Comparison of ENCODE assay signal across 15 cellular contexts in the genomic region with DNA sequence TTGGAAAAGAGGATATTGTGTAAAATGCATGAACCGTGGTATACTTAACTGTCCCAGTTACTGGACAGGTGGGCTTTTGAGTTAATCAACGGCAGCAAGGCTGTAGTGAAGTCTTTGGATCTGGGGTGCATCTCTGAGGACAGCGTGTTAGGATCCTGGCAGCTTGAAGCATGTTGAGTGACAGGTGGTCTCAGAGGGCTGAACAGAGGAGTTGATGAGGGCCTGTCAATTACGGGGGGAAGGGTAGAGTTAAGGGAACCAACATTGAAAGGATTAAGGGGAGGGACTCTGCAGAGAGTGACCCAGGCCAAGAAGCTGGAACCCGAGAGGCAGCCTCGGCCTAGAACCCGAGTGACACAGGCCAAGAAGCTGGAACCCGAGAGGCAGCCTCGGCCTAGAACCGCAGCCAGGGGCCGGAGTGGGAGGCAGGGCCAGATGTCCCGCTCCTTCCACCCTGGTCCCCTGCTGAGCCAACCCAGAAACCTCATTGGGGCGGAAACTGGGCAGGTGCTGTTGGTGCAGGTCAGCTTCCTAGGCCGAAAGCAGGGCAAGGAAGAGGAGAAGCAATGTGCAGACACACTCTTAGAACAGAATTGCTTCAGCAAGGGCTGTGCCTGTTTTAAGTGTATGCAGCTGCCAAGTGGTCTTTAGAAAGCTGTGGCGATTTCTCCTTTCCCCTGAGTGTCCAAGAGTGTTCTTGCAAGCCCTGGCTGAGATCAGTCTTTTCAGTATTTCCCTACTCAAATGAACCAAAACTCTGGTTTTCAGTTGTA.
DNase-seq lines count a peak whose midpoint lies in the region; ATAC-seq and TF ChIP-seq lines count a peak whose summit lies in the region.
"Had no signal": no experiment of that assay in that cellular context is flagged by ENCODE, and none has a peak within 500 bp of the region (broad histone marks: within the 10 kb centered on the region; RNA-seq: fewer than 3 reads in every experiment).

No MANE protein-coding gene starts in this region.

- H2BK5ac ChIP-seq in neuronal stem cell (ENCODE audit: low read length) = no peak overlapping the region

- intact Hi-C loops in CD14-positive monocyte (cut with micrococcal nuclease) = loop anchor here (5.0 kb wide), 2 partner anchors 49 to 174 kb away; no protein-coding TSS in a partner anchor

- H2BK120ac ChIP-seq in neuronal stem cell (ENCODE audit: low read depth, low read length) = no peak overlapping the region

- no peaks in the 10 kb centered on the region for H3K27me3 ChIP-seq in neuronal stem cell (ENCODE audit: control insufficient read depth in 3 of 3, insufficient read depth in 3 of 3, low read depth in 1 of 3, low read length in 3 of 3)
- H3K27me3 ChIP-seq in endodermal cell (ENCODE audit: control insufficient read depth, insufficient read depth, low read length, poor library complexity, severe bottlenecking) = no peaks in the 10 kb centered on the region

- no peak overlapping the region for H4K8ac ChIP-seq in neuronal stem cell (ENCODE audit: low read depth, low read length)

- H3K27ac ChIP-seq in neuronal stem cell (replicated peaks; ENCODE audit: low read length) (no peak overlapping the region), endodermal cell (ENCODE audit: low read depth, low read length) (no peak overlapping the region)

- WGBS in neuronal stem cell (ENCODE audit: extremely low coverage in 2 of 2, insufficient read length in 2 of 2, insufficient replicate concordance in 1 of 2), 2 donors = no CpG with 5 or more reads among the region's 15 CpGs
- WGBS in endodermal cell (ENCODE audit: insufficient coverage in 1 of 2, insufficient read length in 1 of 2), 2 experiments = 93 to 96% methylated on average over 11 to 15 of the region's 15 CpGs

- H3K9me3 Mint-ChIP-seq in CD14-positive monocyte (peaks cover 0 to 9% (median 0%) of the 10 kb centered on the region in 7 donors), endodermal cell (peaks cover 2% of the 10 kb centered on the region)
- no peaks in the 10 kb centered on the region for H3K9me3 Mint-ChIP-seq in central memory CD8-positive, alpha-beta T cell
- H3K9me3 Mint-ChIP-seq in activated T-cell treated with anti-CD3 and anti-CD28 coated beads, Interleukin-2, amount 50 U/mL, for 72 hours = no peaks in the 10 kb centered on the region

- H3K4me3 Mint-ChIP-seq in CD14-positive monocyte (no peak overlapping the region), endodermal cell (no peak overlapping the region)
- H3K4me3 Mint-ChIP-seq in central memory CD8-positive, alpha-beta T cell = no peak overlapping the region
- no peak overlapping the region for H3K4me3 Mint-ChIP-seq in activated T-cell treated with anti-CD3 and anti-CD28 coated beads, Interleukin-2, amount 50 U/mL, for 72 hours

- peaks cover 47% of the 10 kb centered on the region for H3K4me1 Mint-ChIP-seq in CD14-positive monocyte
- peaks cover 13% of the 10 kb centered on the region for H3K4me1 Mint-ChIP-seq in central memory CD8-positive, alpha-beta T cell
- H3K4me1 Mint-ChIP-seq in activated T-cell treated with anti-CD3 and anti-CD28 coated beads, Interleukin-2, amount 50 U/mL, for 72 hours (ENCODE audit: low read depth) = peaks cover 22% of the 10 kb centered on the region
- H3K4me1 Mint-ChIP-seq in endodermal cell = peaks cover 20% of the 10 kb centered on the region

- no peak overlapping the region for H3K23ac ChIP-seq in neuronal stem cell (ENCODE audit: low read depth, low read length, poor library complexity)

- TF ChIP-seq CTCF in CD14-positive monocyte (IDR thresholded peaks at IDR 0.05) (no peak), endodermal cell (conservative IDR thresholded peaks at IDR 0.05) (no peak)

- no peak overlapping the region for H3K14ac ChIP-seq in neuronal stem cell (ENCODE audit: low read length)

- H4K91ac ChIP-seq in neuronal stem cell (ENCODE audit: low read depth, low read length, poor library complexity) = peak overlapping the region; percentile 6

- peak overlapping the region in 5 of 7 donors; percentile 14 to 68 (median 40) for H3K27ac Mint-ChIP-seq in CD14-positive monocyte
- peak overlapping the region; percentile 42 for H3K27ac Mint-ChIP-seq in central memory CD8-positive, alpha-beta T cell (ENCODE audit: low read depth)
- H3K27ac Mint-ChIP-seq in activated T-cell treated with anti-CD3 and anti-CD28 coated beads, Interleukin-2, amount 50 U/mL, for 72 hours = no peak overlapping the region
- H3K27ac Mint-ChIP-seq in endodermal cell = no peak overlapping the region

- H3K4me1 ChIP-seq in neuronal stem cell (ENCODE audit: control insufficient read depth in 2 of 2, insufficient read depth in 1 of 2, low read depth in 1 of 2, low read length in 2 of 2) (peaks cover 0 to 9% of the 10 kb centered on the region in 2 donors), endodermal cell (ENCODE audit: control insufficient read depth, insufficient read depth, low read length) (no peaks in the 10 kb centered on the region)

- no peak overlapping the region for H3K18ac ChIP-seq in neuronal stem cell (ENCODE audit: low read length)

- H2AK5ac ChIP-seq in neuronal stem cell (ENCODE audit: low read depth, low read length) = no peak overlapping the region

- H3K36me3 Mint-ChIP-seq in CD14-positive monocyte (peaks cover 0 to 5% of the 10 kb centered on the region in 2 donors), endodermal cell (ENCODE audit: low read depth) (peaks cover 12% of the 10 kb centered on the region)
- peaks cover 2% of the 10 kb centered on the region for H3K36me3 Mint-ChIP-seq in central memory CD8-positive, alpha-beta T cell (ENCODE audit: insufficient read depth)
- peaks cover 4 to 6% of the 10 kb centered on the region in 2 donors for H3K36me3 Mint-ChIP-seq in activated T-cell treated with anti-CD3 and anti-CD28 coated beads, Interleukin-2, amount 50 U/mL, for 72 hours (ENCODE audit: insufficient read depth in 2 of 2)

- no peak overlapping the region for H2BK12ac ChIP-seq in neuronal stem cell (ENCODE audit: low read length)

- DNase-seq in CD14-positive monocyte (ENCODE audit: low spot score) (no peak), neuronal stem cell (ENCODE audit: low spot score) (no peak), NCI-H2196 (lab: John Stamatoyannopoulos, UW; ENCODE audit: unreplicated experiment) (no peak), endodermal cell (no peak)
- no peak for DNase-seq in central memory CD8-positive, alpha-beta T cell (ENCODE audit: low spot score in 2 of 2)
- no peak for DNase-seq in activated T-cell treated with anti-CD3 and anti-CD28 coated beads, Interleukin-2, amount 50 U/mL, for 72 hours
- DNase-seq in activated naive CD4-positive, alpha-beta T cell treated with Interleukin-2 at 50 U/mL for 16 hours = no peak
- DNase-seq: activated CD4-positive, alpha-beta T cell treated with anti-CD3 and anti-CD28 coated beads for 48 hours; activated gamma-delta T cell; GDM1; mucosa of descending colon; NCI-H774; nucleus accumbens; stimulated activated naive CD8-positive, alpha-beta T cell treated with anti-CD3 and anti-CD28 coated beads, Interleukin-15, Interleukin-2, amounts not matched to agents 100 U/mL and 50 U/mL, for 24 hours had no signal

- peaks cover 0 to 7% (median 5%) of the 10 kb centered on the region in 3 donors for H3K27me3 Mint-ChIP-seq in CD14-positive monocyte (ENCODE audit: low read depth in 3 of 3)
- H3K27me3 Mint-ChIP-seq in central memory CD8-positive, alpha-beta T cell = no peaks in the 10 kb centered on the region
- H3K27me3 Mint-ChIP-seq in activated T-cell treated with anti-CD3 and anti-CD28 coated beads, Interleukin-2, amount 50 U/mL, for 72 hours (ENCODE audit: low read depth) = peaks cover 22% of the 10 kb centered on the region
- H3K27me3 Mint-ChIP-seq in endodermal cell (ENCODE audit: insufficient read depth) = peaks cover 7% of the 10 kb centered on the region

- no peak overlapping the region for H2BK15ac ChIP-seq in neuronal stem cell (ENCODE audit: low read length)

- H2AFZ ChIP-seq in neuronal stem cell (ENCODE audit: low read length) = no peak overlapping the region

- no peaks in the 10 kb centered on the region for H3K36me3 ChIP-seq in neuronal stem cell (replicated peaks in 1 of 2; ENCODE audit: control insufficient read depth in 2 of 2, insufficient read depth in 2 of 2, low read length in 2 of 2)
- peaks cover 10% of the 10 kb centered on the region for H3K36me3 ChIP-seq in endodermal cell (ENCODE audit: control insufficient read depth, insufficient read depth, low read length)

- no peaks in the 10 kb centered on the region for H3K79me1 ChIP-seq in neuronal stem cell (ENCODE audit: low read depth, low read length)

- H3K9ac ChIP-seq in neuronal stem cell (ENCODE audit: low read depth, low read length, poor library complexity) = no peak overlapping the region
- H3K9ac ChIP-seq in endodermal cell (ENCODE audit: extremely low read depth, low read length, poor library complexity, severe bottlenecking) = no peak overlapping the region

- no peak overlapping the region for H3K4me2 ChIP-seq in neuronal stem cell (ENCODE audit: insufficient read depth, low read length, poor library complexity, severe bottlenecking)

- H3K4me3 ChIP-seq in neuronal stem cell (ENCODE audit: low read length in 2 of 2) (peak overlapping the region in 1 of 2 donors; percentile 8), endodermal cell (ENCODE audit: low read length) (no peak overlapping the region)
- H3K4me3 ChIP-seq: mucosa of descending colon had no signal

- H3K4ac ChIP-seq in neuronal stem cell (ENCODE audit: low read length) = no peak overlapping the region

- ATAC-seq in HG02885 (IDR thresholded peaks at IDR 0.05; ENCODE audit: poor library complexity, unreplicated experiment) = peak; percentile 12
- ATAC-seq in central memory CD8-positive, alpha-beta T cell (replicated peaks; ENCODE audit: extremely low read depth, poor library complexity, severe bottlenecking) = no peak
- no peak for ATAC-seq in activated T-cell treated with anti-CD3 and anti-CD28 coated beads, Interleukin-2, amount 50 U/mL, for 72 hours (replicated peaks in 1 of 2)
- ATAC-seq: mucosa of descending colon; stimulated activated naive CD8-positive, alpha-beta T cell treated with anti-CD3 and anti-CD28 coated beads, Interleukin-15, Interleukin-2, amounts not matched to agents 100 U/mL and 50 U/mL, for 24 hours had no signal

- peaks cover 0 to 5% of the 10 kb centered on the region in 2 donors for H3K9me3 ChIP-seq in neuronal stem cell (replicated peaks in 1 of 2; ENCODE audit: control insufficient read depth in 2 of 2, insufficient read depth in 1 of 2, low read depth in 1 of 2, low read length in 2 of 2)
- peaks cover 8% of the 10 kb centered on the region for H3K9me3 ChIP-seq in endodermal cell (ENCODE audit: control insufficient read depth, low read length)
- H3K9me3 ChIP-seq: mucosa of descending colon had no signal

Comparison
In these comparisons a context has a peak if more than half of its experiments do, and no peak if none do; other contexts are left out.
1. H3K27ac Mint-ChIP-seq: peak in CD14-positive monocyte (5 of 7) and central memory CD8-positive, alpha-beta T cell (single experiment); none in activated T-cell treated with anti-CD3 and anti-CD28 coated beads, Interleukin-2, amount 50 U/mL, for 72 hours (single experiment) and endodermal cell (single experiment).